8 cellular contexts compared by ENCODE assay signal in the genomic region with DNA sequence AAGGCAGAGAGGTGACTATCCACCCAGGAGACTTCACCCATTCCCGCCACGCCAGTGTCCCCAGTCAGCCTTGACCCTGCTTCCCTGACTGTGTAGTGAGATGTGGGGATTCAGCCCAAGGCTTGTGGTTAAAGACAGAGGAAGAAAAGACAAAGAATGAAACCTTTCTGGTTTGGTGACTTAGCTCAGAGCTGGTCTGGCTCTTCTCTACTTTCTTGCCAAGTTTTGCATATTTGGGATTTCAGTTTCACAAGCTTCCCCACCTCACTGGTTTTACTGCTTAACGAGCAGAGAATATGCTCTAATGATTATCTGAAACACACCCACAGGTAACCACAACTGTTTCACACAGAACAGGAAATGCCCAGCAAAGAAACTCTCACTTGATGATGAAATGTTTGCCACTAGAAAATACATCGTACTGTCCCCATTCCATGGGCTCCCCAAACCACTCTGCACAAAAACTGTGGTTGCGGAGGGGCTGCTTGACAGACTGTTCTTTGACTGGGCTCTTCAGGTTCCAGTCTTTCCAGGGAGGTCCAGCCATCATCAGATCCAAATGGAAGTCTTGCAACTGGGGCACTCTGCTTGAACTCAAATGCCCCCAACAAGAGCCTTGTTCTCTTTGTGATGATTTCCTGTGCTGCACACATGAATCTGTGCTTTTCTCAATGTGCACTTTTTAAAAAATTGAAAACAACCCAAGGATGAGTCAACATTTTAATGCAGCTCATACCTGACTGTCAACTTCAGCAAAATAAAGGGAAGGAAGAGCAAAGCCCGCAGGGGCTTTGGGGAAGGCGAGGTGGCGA.
DNase-seq lines count a peak whose midpoint lies in the region; ATAC-seq, FAIRE-seq and TF ChIP-seq lines count a peak whose summit lies in the region.

No MANE protein-coding gene starts in this region.

- POLR2A ChIA-PET in WTC11 (lab: Charles Lee) = no interaction called here

- no peaks in the 10 kb centered on the region for H3K9me3 Mint-ChIP-seq in WTC11

- CTCF ChIA-PET in WTC11 (lab: Charles Lee) = interaction anchor here (1.2 to 3.5 kb wide), 2 partner anchors 13 to 17 kb away, joined by 5 to 26 read pairs; no protein-coding TSS in a partner anchor

- no peak for TF ChIP-seq POLR2A in GM12891 (IDR thresholded peaks at IDR 0.05; ENCODE audit: low read depth, low read length)

- DNase-seq in GM12891 (ENCODE audit: insufficient read length, low spot score) (peak; percentile 53), HK-2 (ENCODE audit: unreplicated experiment) (peak; percentile 66), WTC11 (ENCODE audit: low spot score) (no peak), NCI-H1092 treated with DMSO at 0.1 percent for 48 hours (lab: John Stamatoyannopoulos, UW) (no peak), right atrium auricular region (ENCODE audit: low spot score) (no peak)

- H3K27me3 ChIP-seq in iPS-20b (ENCODE audit: insufficient read depth, low read length) = no peaks in the 10 kb centered on the region
- no peaks in the 10 kb centered on the region for H3K27me3 ChIP-seq in thymus (ENCODE audit: control insufficient read depth, insufficient read depth)
- H3K27me3 ChIP-seq in right atrium auricular region = no peaks in the 10 kb centered on the region

- H3K4me1 Mint-ChIP-seq in WTC11 = peaks cover 90% of the 10 kb centered on the region

- H3K4me3 Mint-ChIP-seq in WTC11 = peak overlapping the region; percentile 4; the same call in 1 of the 2 replicates

- H3K9me3 ChIP-seq in iPS-20b (ENCODE audit: insufficient read depth, low read depth, low read length) (no peaks in the 10 kb centered on the region), thymus (ENCODE audit: control insufficient read depth) (no peaks in the 10 kb centered on the region), right atrium auricular region (no peaks in the 10 kb centered on the region)

- peak; percentile 96 for ATAC-seq in GM21390 (IDR thresholded peaks at IDR 0.05; ENCODE audit: unreplicated experiment)
- no peak for ATAC-seq in WTC11

- H3K27ac Mint-ChIP-seq in WTC11 = peak overlapping the region; percentile 97

- 34% methylated on average over 8 of the region's 8 CpGs for WGBS in thymus

- no peaks in the 10 kb centered on the region for H3K27me3 Mint-ChIP-seq in WTC11 (ENCODE audit: low read depth)

- peak overlapping the region; percentile 55 for H3K27ac ChIP-seq in iPS-20b (ENCODE audit: low read length)
- peak overlapping the region; percentile 74 for H3K27ac ChIP-seq in thymus (ENCODE audit: low read depth)
- peak overlapping the region in 1 of 2 donors; percentile 36 for H3K27ac ChIP-seq in right atrium auricular region

- 0 out of 2 replicates have a peak overlapping the region, but pooled peaks have one; percentile 54 for H3K9ac ChIP-seq in iPS-20b (ENCODE audit: low read depth, low read length)

- TF ChIP-seq CTCF in WTC11 (IDR thresholded peaks at IDR 0.05) (no peak), right atrium auricular region (IDR thresholded peaks at IDR 0.05) (no peak)

- peaks cover 29% of the 10 kb centered on the region for H3K4me1 ChIP-seq in iPS-20b (ENCODE audit: insufficient read depth, low read length)
- H3K4me1 ChIP-seq in thymus (ENCODE audit: control insufficient read depth, insufficient read depth, low read length) = peaks cover 3% of the 10 kb centered on the region
- peaks cover 0 to 83% of the 10 kb centered on the region in 2 donors for H3K4me1 ChIP-seq in right atrium auricular region

- peaks cover 10% of the 10 kb centered on the region for H3K36me3 Mint-ChIP-seq in WTC11

- H3K4me3 ChIP-seq in iPS-20b (ENCODE audit: low read length) (no peak overlapping the region), thymus (ENCODE audit: low read length) (no peak overlapping the region), right atrium auricular region (no peak overlapping the region)

- H3K36me3 ChIP-seq in iPS-20b (ENCODE audit: insufficient read depth, low read depth, low read length) (peaks cover 63% of the 10 kb centered on the region; the same call in 1 of the 2 replicates), thymus (ENCODE audit: control insufficient read depth, insufficient read depth) (no peaks in the 10 kb centered on the region), right atrium auricular region (peaks cover 5% of the 10 kb centered on the region)

- FAIRE-seq in GM12891 (lab: Jason Lieb, UNC) = peak; percentile 95

TF ChIP-seq in GM12891, 5 proteins besides CTCF, POLR2A, EP300 and RAD21:
- TF ChIP-seq TAF1 (IDR thresholded peaks at IDR 0.05; ENCODE audit: low read depth, low read length) (no peak), SPI1 (IDR thresholded peaks at IDR 0.05; ENCODE audit: low read depth, low read length) (peak; percentile 39), POU2F2 (IDR thresholded peaks at IDR 0.05; ENCODE audit: low read depth, low read length) (peak; percentile 99), POLR2AphosphoS5 (IDR thresholded peaks at IDR 0.05; ENCODE audit: low read depth, low read length) (0 out of 2 replicates have a peak, but pooled peaks have one; percentile 26), PAX5 (IDR thresholded peaks at IDR 0.05; ENCODE audit: insufficient read depth, low read length, severe bottlenecking) (peak; percentile 45)

TF ChIP-seq in WTC11, 78 proteins besides CTCF, POLR2A, EP300 and RAD21 (continues in another document):
- TF ChIP-seq, protein P1, sequence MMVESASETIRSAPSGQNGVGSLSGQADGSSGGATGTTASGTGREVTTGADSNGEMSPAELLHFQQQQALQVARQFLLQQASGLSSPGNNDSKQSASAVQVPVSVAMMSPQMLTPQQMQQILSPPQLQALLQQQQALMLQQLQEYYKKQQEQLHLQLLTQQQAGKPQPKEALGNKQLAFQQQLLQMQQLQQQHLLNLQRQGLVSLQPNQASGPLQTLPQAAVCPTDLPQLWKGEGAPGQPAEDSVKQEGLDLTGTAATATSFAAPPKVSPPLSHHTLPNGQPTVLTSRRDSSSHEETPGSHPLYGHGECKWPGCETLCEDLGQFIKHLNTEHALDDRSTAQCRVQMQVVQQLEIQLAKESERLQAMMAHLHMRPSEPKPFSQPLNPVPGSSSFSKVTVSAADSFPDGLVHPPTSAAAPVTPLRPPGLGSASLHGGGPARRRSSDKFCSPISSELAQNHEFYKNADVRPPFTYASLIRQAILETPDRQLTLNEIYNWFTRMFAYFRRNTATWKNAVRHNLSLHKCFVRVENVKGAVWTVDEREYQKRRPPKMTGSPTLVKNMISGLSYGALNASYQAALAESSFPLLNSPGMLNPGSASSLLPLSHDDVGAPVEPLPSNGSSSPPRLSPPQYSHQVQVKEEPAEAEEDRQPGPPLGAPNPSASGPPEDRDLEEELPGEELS (CRISPR knock-in tag; IDR thresholded peaks at IDR 0.05) = no peak
- TF ChIP-seq ZNF423 (CRISPR knock-in tag; IDR thresholded peaks at IDR 0.05) (no peak), OVOL2 (CRISPR knock-in tag; IDR thresholded peaks at IDR 0.05; ENCODE audit: borderline replicate concordance) (no peak), TP53 (CRISPR knock-in tag; IDR thresholded peaks at IDR 0.05) (no peak), SMAD4 (CRISPR knock-in tag; IDR thresholded peaks at IDR 0.05) (no peak), PRRX2 (CRISPR knock-in tag; IDR thresholded peaks at IDR 0.05) (no peak), CBFB (CRISPR knock-in tag; IDR thresholded peaks at IDR 0.05; ENCODE audit: low read depth) (no peak), ZNF121 (CRISPR knock-in tag; IDR thresholded peaks at IDR 0.05) (no peak), GTF2I (CRISPR knock-in tag; conservative IDR thresholded peaks at IDR 0.05) (no peak), ESRRA (CRISPR knock-in tag; IDR thresholded peaks at IDR 0.05; ENCODE audit: borderline replicate concordance) (no peak)
- TF ChIP-seq, protein P2, sequence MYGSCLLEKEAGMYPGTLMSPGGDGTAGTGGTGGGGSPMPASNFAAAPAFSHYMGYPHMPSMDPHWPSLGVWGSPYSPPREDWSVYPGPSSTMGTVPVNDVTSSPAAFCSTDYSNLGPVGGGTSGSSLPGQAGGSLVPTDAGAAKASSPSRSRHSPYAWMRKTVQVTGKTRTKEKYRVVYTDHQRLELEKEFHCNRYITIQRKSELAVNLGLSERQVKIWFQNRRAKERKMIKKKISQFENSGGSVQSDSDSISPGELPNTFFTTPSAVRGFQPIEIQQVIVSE (CRISPR knock-in tag; IDR thresholded peaks at IDR 0.05; ENCODE audit: borderline replicate concordance) = no peak
- TF ChIP-seq, protein P3, sequence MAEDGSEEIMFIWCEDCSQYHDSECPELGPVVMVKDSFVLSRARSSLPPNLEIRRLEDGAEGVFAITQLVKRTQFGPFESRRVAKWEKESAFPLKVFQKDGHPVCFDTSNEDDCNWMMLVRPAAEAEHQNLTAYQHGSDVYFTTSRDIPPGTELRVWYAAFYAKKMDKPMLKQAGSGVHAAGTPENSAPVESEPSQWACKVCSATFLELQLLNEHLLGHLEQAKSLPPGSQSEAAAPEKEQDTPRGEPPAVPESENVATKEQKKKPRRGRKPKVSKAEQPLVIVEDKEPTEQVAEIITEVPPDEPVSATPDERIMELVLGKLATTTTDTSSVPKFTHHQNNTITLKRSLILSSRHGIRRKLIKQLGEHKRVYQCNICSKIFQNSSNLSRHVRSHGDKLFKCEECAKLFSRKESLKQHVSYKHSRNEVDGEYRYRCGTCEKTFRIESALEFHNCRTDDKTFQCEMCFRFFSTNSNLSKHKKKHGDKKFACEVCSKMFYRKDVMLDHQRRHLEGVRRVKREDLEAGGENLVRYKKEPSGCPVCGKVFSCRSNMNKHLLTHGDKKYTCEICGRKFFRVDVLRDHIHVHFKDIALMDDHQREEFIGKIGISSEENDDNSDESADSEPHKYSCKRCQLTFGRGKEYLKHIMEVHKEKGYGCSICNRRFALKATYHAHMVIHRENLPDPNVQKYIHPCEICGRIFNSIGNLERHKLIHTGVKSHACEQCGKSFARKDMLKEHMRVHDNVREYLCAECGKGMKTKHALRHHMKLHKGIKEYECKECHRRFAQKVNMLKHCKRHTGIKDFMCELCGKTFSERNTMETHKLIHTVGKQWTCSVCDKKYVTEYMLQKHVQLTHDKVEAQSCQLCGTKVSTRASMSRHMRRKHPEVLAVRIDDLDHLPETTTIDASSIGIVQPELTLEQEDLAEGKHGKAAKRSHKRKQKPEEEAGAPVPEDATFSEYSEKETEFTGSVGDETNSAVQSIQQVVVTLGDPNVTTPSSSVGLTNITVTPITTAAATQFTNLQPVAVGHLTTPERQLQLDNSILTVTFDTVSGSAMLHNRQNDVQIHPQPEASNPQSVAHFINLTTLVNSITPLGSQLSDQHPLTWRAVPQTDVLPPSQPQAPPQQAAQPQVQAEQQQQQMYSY (CRISPR knock-in tag; IDR thresholded peaks at IDR 0.05) = no peak
- TF ChIP-seq, protein P4, sequence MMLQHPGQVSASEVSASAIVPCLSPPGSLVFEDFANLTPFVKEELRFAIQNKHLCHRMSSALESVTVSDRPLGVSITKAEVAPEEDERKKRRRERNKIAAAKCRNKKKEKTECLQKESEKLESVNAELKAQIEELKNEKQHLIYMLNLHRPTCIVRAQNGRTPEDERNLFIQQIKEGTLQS (CRISPR knock-in tag; conservative IDR thresholded peaks at IDR 0.05) = no peak

Comparison
In these comparisons a context has a peak if more than half of its experiments do, and no peak if none do; other contexts are left out.
1. DNase-seq: peak in GM12891 (single experiment) and HK-2 (single experiment); none in WTC11 (single experiment), NCI-H1092 treated with DMSO at 0.1 percent for 48 hours (single experiment) and right atrium auricular region (single experiment).